ENCODE assay signal across 20 cellular contexts in genomic region chr2:186653511-186653910, GRCh38.
DNase-seq lines count a peak whose midpoint lies in the region; ATAC-seq, FAIRE-seq and TF ChIP-seq lines count a peak whose summit lies in the region.
"Had no signal": no experiment of that assay in that cellular context is flagged by ENCODE, and none has a peak within 500 bp of the region (broad histone marks: within the 10 kb centered on the region; RNA-seq: fewer than 3 reads in every experiment).

No MANE protein-coding gene starts in this region.

- ATAC-seq in stimulated activated naive B cell treated with anti-CD40 and anti-IgM and Interleukin-4, amounts not matched to agents 10 μg/mL and 1 μg/mL and 100 μg/mL, for 72 hours (replicated peaks), result no peak
- ATAC-seq in GM18498 (IDR thresholded peaks at IDR 0.05; ENCODE audit: unreplicated experiment), result no peak
- no peak for ATAC-seq in HG03280 (IDR thresholded peaks at IDR 0.05; ENCODE audit: unreplicated experiment)
- ATAC-seq: SK-N-SH treated with all-trans-retinoic acid at 6 μM for 48 hours had no signal

- H3K36me3 Mint-ChIP-seq in stimulated activated naive B cell treated with anti-CD40 and anti-IgM and Interleukin-4, amounts not matched to agents 10 μg/mL and 1 μg/mL and 100 μg/mL, for 72 hours, result peaks cover 2 to 6% of the 10 kb centered on the region in 2 donors

- TF ChIP-seq CTCF in fibroblast of mammary gland (conservative IDR thresholded peaks at IDR 0.05; ENCODE audit: control insufficient read depth, insufficient read depth, low read depth, low read length), result no peak

- no peaks in the 10 kb centered on the region for H3K4me1 Mint-ChIP-seq in stimulated activated naive B cell treated with anti-CD40 and anti-IgM and Interleukin-4, amounts not matched to agents 10 μg/mL and 1 μg/mL and 100 μg/mL, for 72 hours

- no peaks in the 10 kb centered on the region for H3K9me3 Mint-ChIP-seq in stimulated activated naive B cell treated with anti-CD40 and anti-IgM and Interleukin-4, amounts not matched to agents 10 μg/mL and 1 μg/mL and 100 μg/mL, for 72 hours
- H3K9me3 Mint-ChIP-seq: CD4-positive, alpha-beta T cell had no signal

- no peak overlapping the region for H3K4me3 Mint-ChIP-seq in stimulated activated naive B cell treated with anti-CD40 and anti-IgM and Interleukin-4, amounts not matched to agents 10 μg/mL and 1 μg/mL and 100 μg/mL, for 72 hours
- H3K4me3 Mint-ChIP-seq: CD4-positive, alpha-beta T cell had no signal

- no peak overlapping the region for H3K27ac Mint-ChIP-seq in stimulated activated naive B cell treated with anti-CD40 and anti-IgM and Interleukin-4, amounts not matched to agents 10 μg/mL and 1 μg/mL and 100 μg/mL, for 72 hours
- H3K27ac Mint-ChIP-seq: CD4-positive, alpha-beta T cell had no signal

- DNase-seq in AG20443 (ENCODE audit: low spot score), result peak; percentile 8
- no peak for DNase-seq in RCC 7860 (ENCODE audit: low spot score)
- DNase-seq in fibroblast of mammary gland (ENCODE audit: low read depth), result peak; percentile 28
- DNase-seq in stimulated activated naive B cell treated with anti-CD40 and anti-IgM and Interleukin-4, amounts not matched to agents 10 μg/mL and 1 μg/mL and 100 μg/mL, for 72 hours, result no peak
- no peak for DNase-seq in NCI-H1694 (lab: John Stamatoyannopoulos, UW)
- DNase-seq: CD4-positive, alpha-beta T cell; H7; NCI-H1048; NCI-H1417; NCI-H187; NCI-H2171 treated with DMSO at 0.1 percent for 48 hours; NCI-H446; NCI-H524 treated with DMSO at 0.1 percent for 48 hours; NCI-H774 had no signal

- H3K27me3 Mint-ChIP-seq in stimulated activated naive B cell treated with anti-CD40 and anti-IgM and Interleukin-4, amounts not matched to agents 10 μg/mL and 1 μg/mL and 100 μg/mL, for 72 hours, result no peaks in the 10 kb centered on the region
- H3K27me3 Mint-ChIP-seq: CD4-positive, alpha-beta T cell had no signal

- H3K4me3 ChIP-seq in fibroblast of mammary gland (ENCODE audit: control insufficient read depth, low read depth, low read length), result no peak overlapping the region
- H3K4me3 ChIP-seq: BLaER1 had no signal

- peak; percentile 34 for FAIRE-seq in RCC 7860 (lab: Jason Lieb, UNC)
- FAIRE-seq: D721Med, GM12892 had no signal

Comparison
In these comparisons a context has a peak if more than half of its experiments do, and no peak if none do; other contexts are left out.
1. DNase-seq: peak in AG20443 (single experiment) and fibroblast of mammary gland (single experiment); none in RCC 7860 (single experiment), stimulated activated naive B cell treated with anti-CD40 and anti-IgM and Interleukin-4, amounts not matched to agents 10 μg/mL and 1 μg/mL and 100 μg/mL, for 72 hours (single experiment) and NCI-H1694 (single experiment).